In the genomic region with DNA sequence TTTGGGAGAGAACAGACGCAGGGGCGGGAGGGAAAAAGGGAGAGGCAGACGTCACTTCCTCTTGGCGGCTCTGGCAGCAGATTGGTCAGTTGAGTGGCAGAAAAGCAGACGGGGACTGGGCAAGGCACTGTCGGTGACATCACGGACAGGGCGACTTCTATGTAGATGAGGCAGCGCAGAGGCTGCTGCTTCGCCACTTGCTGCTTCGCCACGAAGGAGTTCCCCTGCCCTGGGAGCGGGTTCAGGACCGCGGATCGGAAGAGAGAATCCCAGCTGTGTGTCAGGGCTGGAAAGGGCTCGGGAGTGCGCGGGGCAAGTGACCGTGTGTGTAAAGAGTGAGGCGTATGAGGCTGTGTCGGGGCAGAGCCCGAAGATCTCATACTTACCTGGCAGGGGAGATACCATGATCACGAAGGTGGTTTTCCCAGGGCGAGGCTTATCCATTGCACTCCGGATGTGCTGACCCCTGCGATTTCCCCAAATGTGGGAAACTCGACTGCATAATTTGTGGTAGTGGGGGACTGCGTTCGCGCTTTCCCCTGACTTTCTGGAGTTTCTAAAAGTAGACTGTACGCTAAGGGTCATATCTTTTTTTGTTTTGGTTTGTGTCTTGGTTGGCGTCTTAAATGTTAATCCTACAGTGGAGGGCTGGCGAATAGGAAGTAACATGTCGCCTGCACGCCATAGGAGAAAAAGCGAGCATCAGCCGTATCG, we compare ENCODE assay signal across 8 cellular contexts. TPM values are rescaled to one million over a fixed set of nuclear protein-coding genes. Genes with fewer than 3 reads are reported as not detected.
DNase-seq lines count a peak whose midpoint lies in the region; ATAC-seq and TF ChIP-seq lines count a peak whose summit lies in the region.
"Not testable (repeated sequence)": the region's sequence is repeated elsewhere in the genome, so short reads cannot be mapped to it uniquely, and the experiment has no call there.

A gene (plus strand): TSS at position 379 of the 714 bp plus-strand sequence.

- DNase-seq in HCEC 1CT: peak; percentile 100
- DNase-seq in MM.1S: peak; percentile 97
- peak; percentile 94 to 95 for DNase-seq in SHP77 (lab: John Stamatoyannopoulos, UW)
- DNase-seq in activated T-helper 2 cell treated with anti-CD3 and anti-CD28 coated beads, Interferon-gamma antibody, Interleukin-2, Interleukin-4, amounts not matched to agents 10 μg/mL and 5 μg/mL and 100 μg/mL, durations not matched to agents 14 hours and 24 hours and 36 hours (ENCODE audit: low spot score): peak; percentile 84
- DNase-seq in fibroblast of peridontal ligament (ENCODE audit: extremely low read depth): peak; percentile 100
- DNase-seq in natural killer cell: peak; percentile 85
- peak; percentile 89 for DNase-seq in stimulated activated naive B cell treated with anti-CD40 and anti-IgM and Interleukin-4, amounts not matched to agents 10 μg/mL and 1 μg/mL and 100 μg/mL, for 72 hours

- not testable (repeated sequence) for H3K4me1 ChIP-seq in ES-I3 (ENCODE audit: insufficient read depth, low read length); MM.1S (ENCODE audit: low read length)

- peak; percentile 98 to 100 (median 99) for ATAC-seq in natural killer cell
- peak; percentile 98 to 99 for ATAC-seq in stimulated activated naive B cell treated with anti-CD40 and anti-IgM and Interleukin-4, amounts not matched to agents 10 μg/mL and 1 μg/mL and 100 μg/mL, for 72 hours (replicated peaks)

- H3K9me3 ChIP-seq in ES-I3 (ENCODE audit: control insufficient read depth, insufficient read depth, low read length); MM.1S (replicated peaks; ENCODE audit: insufficient read depth, low read length): not testable (repeated sequence)

- intact Hi-C loops in activated T-helper 2 cell treated with anti-CD3 and anti-CD28 coated beads, Interferon-gamma antibody, Interleukin-2, Interleukin-4, amounts not matched to agents 10 μg/mL and 5 μg/mL and 100 μg/mL, durations not matched to agents 14 hours and 24 hours and 36 hours (cut with micrococcal nuclease): loop anchor here (1.0 kb wide), 1 partner anchor 9 kb away; no protein-coding TSS in a partner anchor
- intact Hi-C loops in natural killer cell (cut with micrococcal nuclease): loop anchor here (1.0 to 10.0 kb wide), 3 partner anchors 9 to 528 kb away; a partner anchor contains a TSS

- peak within 1 kb of the TSS; percentile 57 for H3K4me3 ChIP-seq in MM.1S (ENCODE audit: low read length)

- H3K36me3 ChIP-seq in ES-I3 (ENCODE audit: insufficient read depth, low read length); MM.1S (replicated peaks; ENCODE audit: insufficient read depth, low read length): not testable (repeated sequence)

- peaks cover 15% of the 10 kb centered on the region for H3F3A ChIP-seq in MM.1S (ENCODE audit: insufficient read depth, low read length)

- not testable (repeated sequence) for H3K9me3 Mint-ChIP-seq in activated T-helper 2 cell treated with anti-CD3 and anti-CD28 coated beads, Interferon-gamma antibody, Interleukin-2, Interleukin-4, amounts not matched to agents 10 μg/mL and 5 μg/mL and 100 μg/mL, durations not matched to agents 14 hours and 24 hours and 36 hours; natural killer cell; stimulated activated naive B cell treated with anti-CD40 and anti-IgM and Interleukin-4, amounts not matched to agents 10 μg/mL and 1 μg/mL and 100 μg/mL, for 72 hours

- peak within 1 kb of the TSS; percentile 79 for H3K27ac ChIP-seq in MM.1S (ENCODE audit: low read length)

- not testable (repeated sequence) for H4K20me1 ChIP-seq in MM.1S (ENCODE audit: insufficient read depth, low read length)

- H3K4me3 Mint-ChIP-seq in activated T-helper 2 cell treated with anti-CD3 and anti-CD28 coated beads, Interferon-gamma antibody, Interleukin-2, Interleukin-4, amounts not matched to agents 10 μg/mL and 5 μg/mL and 100 μg/mL, durations not matched to agents 14 hours and 24 hours and 36 hours (ENCODE audit: low read depth): peak within 1 kb of the TSS; percentile 81
- H3K4me3 Mint-ChIP-seq in natural killer cell: peak within 1 kb of the TSS; percentile 84
- peak within 1 kb of the TSS; percentile 82 to 85 for H3K4me3 Mint-ChIP-seq in stimulated activated naive B cell treated with anti-CD40 and anti-IgM and Interleukin-4, amounts not matched to agents 10 μg/mL and 1 μg/mL and 100 μg/mL, for 72 hours

- peaks cover 10% of the 10 kb centered on the region for H3K27me3 ChIP-seq in MM.1S (replicated peaks; ENCODE audit: insufficient read depth, low read length)

- peaks cover 20% of the 10 kb centered on the region for H3K27me3 Mint-ChIP-seq in activated T-helper 2 cell treated with anti-CD3 and anti-CD28 coated beads, Interferon-gamma antibody, Interleukin-2, Interleukin-4, amounts not matched to agents 10 μg/mL and 5 μg/mL and 100 μg/mL, durations not matched to agents 14 hours and 24 hours and 36 hours (ENCODE audit: low read depth)
- H3K27me3 Mint-ChIP-seq in natural killer cell (ENCODE audit: low read depth in 2 of 2); stimulated activated naive B cell treated with anti-CD40 and anti-IgM and Interleukin-4, amounts not matched to agents 10 μg/mL and 1 μg/mL and 100 μg/mL, for 72 hours: not testable (repeated sequence)

- H3K79me2 ChIP-seq in MM.1S (ENCODE audit: low read length): not testable (repeated sequence)

- 0 out of 2 replicates have a peak within 1 kb of the TSS, but pooled peaks have one; percentile 45 for H2AFZ ChIP-seq in MM.1S (ENCODE audit: low read length)

- H3K9ac ChIP-seq in ES-I3 (ENCODE audit: low read depth, low read length): peak within 1 kb of the TSS; percentile 40
- peak within 1 kb of the TSS; percentile 73 for H3K9ac ChIP-seq in MM.1S (ENCODE audit: low read length)

- not testable (repeated sequence) for H3K9me2 ChIP-seq in MM.1S (replicated peaks; ENCODE audit: insufficient read depth, low read length)

- H3K4me1 Mint-ChIP-seq in activated T-helper 2 cell treated with anti-CD3 and anti-CD28 coated beads, Interferon-gamma antibody, Interleukin-2, Interleukin-4, amounts not matched to agents 10 μg/mL and 5 μg/mL and 100 μg/mL, durations not matched to agents 14 hours and 24 hours and 36 hours (ENCODE audit: low read depth): peaks cover 23% of the 10 kb centered on the region
- H3K4me1 Mint-ChIP-seq in natural killer cell: peaks cover 29 to 35% of the 10 kb centered on the region in 2 donors
- H3K4me1 Mint-ChIP-seq in stimulated activated naive B cell treated with anti-CD40 and anti-IgM and Interleukin-4, amounts not matched to agents 10 μg/mL and 1 μg/mL and 100 μg/mL, for 72 hours: peaks cover 24 to 27% of the 10 kb centered on the region in 2 donors

- peak within 1 kb of the TSS; percentile 77 for H3K4me2 ChIP-seq in MM.1S (ENCODE audit: low read depth, low read length)

- H3K27ac Mint-ChIP-seq in activated T-helper 2 cell treated with anti-CD3 and anti-CD28 coated beads, Interferon-gamma antibody, Interleukin-2, Interleukin-4, amounts not matched to agents 10 μg/mL and 5 μg/mL and 100 μg/mL, durations not matched to agents 14 hours and 24 hours and 36 hours: peak within 1 kb of the TSS; percentile 100
- peak within 1 kb of the TSS; percentile 99 for H3K27ac Mint-ChIP-seq in natural killer cell
- peak within 1 kb of the TSS; percentile 100 for H3K27ac Mint-ChIP-seq in stimulated activated naive B cell treated with anti-CD40 and anti-IgM and Interleukin-4, amounts not matched to agents 10 μg/mL and 1 μg/mL and 100 μg/mL, for 72 hours

- not testable (repeated sequence) for H3K36me3 Mint-ChIP-seq in activated T-helper 2 cell treated with anti-CD3 and anti-CD28 coated beads, Interferon-gamma antibody, Interleukin-2, Interleukin-4, amounts not matched to agents 10 μg/mL and 5 μg/mL and 100 μg/mL, durations not matched to agents 14 hours and 24 hours and 36 hours (ENCODE audit: low read depth); natural killer cell
- peaks cover 4 to 22% of the 10 kb centered on the region in 2 donors for H3K36me3 Mint-ChIP-seq in stimulated activated naive B cell treated with anti-CD40 and anti-IgM and Interleukin-4, amounts not matched to agents 10 μg/mL and 1 μg/mL and 100 μg/mL, for 72 hours

- TF ChIP-seq CTCF in MM.1S (IDR thresholded peaks at IDR 0.05; ENCODE audit: low read length); natural killer cell (IDR thresholded peaks at IDR 0.05): not testable (repeated sequence)

RNA-seq across cellular contexts. Expression of the gene that starts here (rescaled TPM):
- total RNA-seq in activated T-helper 2 cell treated with anti-CD3 and anti-CD28 coated beads, Interferon-gamma antibody, Interleukin-2, Interleukin-4, amounts not matched to agents 10 μg/mL and 5 μg/mL and 100 μg/mL, durations not matched to agents 14 hours and 24 hours and 36 hours: 2,033 and 2,369 TPM in 2 replicates
- 1,000 to 10,000 TPM; 2,937 to 3,261 (median 3,038) TPM for total RNA-seq in natural killer cell

Comparison
In these comparisons a context has a peak if more than half of its experiments do, and no peak if none do; other contexts are left out.
1. Peak in every context shown above with its lines: DNase-seq, ATAC-seq, H3K4me3 ChIP-seq and H3K27ac ChIP-seq.